In genomic region chrX:1792636-1793035, GRCh38 we compare ENCODE assay signal across 31 cellular contexts.
DNase-seq lines count a peak whose midpoint lies in the region; ATAC-seq and TF ChIP-seq lines count a peak whose summit lies in the region.
"Had no signal": no experiment of that assay in that cellular context is flagged by ENCODE, and none has a peak within 500 bp of the region (broad histone marks: within the 10 kb centered on the region; RNA-seq: fewer than 3 reads in every experiment).

No MANE protein-coding gene starts in this region.

- no peak for TF ChIP-seq EP300 in esophagus muscularis mucosa (IDR thresholded peaks at IDR 0.05)

- DNase-seq in esophagus muscularis mucosa (ENCODE audit: extremely low spot score) (peak; percentile 74), type B pancreatic cell (ENCODE audit: extremely low spot score, unreplicated experiment) (peak; percentile 36), RKO (ENCODE audit: low spot score) (no peak)
- DNase-seq: 8988T; ACHN; AML-193; BE2C; C1 segment of cervical spinal cord; Caco-2; Calu3; CD4-positive, alpha-beta memory T cell; CD4-positive, alpha-beta T cell; CD4-positive, CD25-positive, alpha-beta regulatory T cell; CD8-positive, alpha-beta memory T cell; CD8-positive, alpha-beta T cell; COR-L47; DMS 273 treated with DMSO at 0.1 percent for 48 hours; DMS153; DMS53; DMS79; DMS79 treated with DMSO at 0.1 percent for 48 hours; DND-41; EL had no signal

- no peak overlapping the region for H3K4me3 ChIP-seq in esophagus muscularis mucosa
- H3K4me3 ChIP-seq: A549; BLaER1; BLaER1 treated with 17β-estradiol and CSF1 and Interleukin-3, amounts not matched to agents 10 nM and 100 nM had no signal

- H3K4me3 Mint-ChIP-seq in type B pancreatic cell: no peak overlapping the region
- H3K4me3 Mint-ChIP-seq: B cell; CD14-positive monocyte; CD4-positive, alpha-beta memory T cell; CD4-positive, alpha-beta T cell; CD4-positive, CD25-positive, alpha-beta regulatory T cell; CD8-positive, alpha-beta memory T cell; CD8-positive, alpha-beta T cell had no signal

- H3K4me1 Mint-ChIP-seq in type B pancreatic cell (ENCODE audit: unreplicated experiment): no peaks in the 10 kb centered on the region
- H3K4me1 Mint-ChIP-seq: B cell; CD14-positive monocyte; CD4-positive, alpha-beta memory T cell; CD4-positive, CD25-positive, alpha-beta regulatory T cell; CD8-positive, alpha-beta memory T cell had no signal

- no peak for ATAC-seq in HG02759 (IDR thresholded peaks at IDR 0.05; ENCODE audit: unreplicated experiment)
- ATAC-seq: A549; CD8-positive, alpha-beta T cell had no signal

- TF ChIP-seq CTCF in esophagus muscularis mucosa (IDR thresholded peaks at IDR 0.05): no peak
- TF ChIP-seq CTCF in type B pancreatic cell (conservative IDR thresholded peaks at IDR 0.05): no peak

- H3K36me3 ChIP-seq in esophagus muscularis mucosa: no peaks in the 10 kb centered on the region
- H3K36me3 ChIP-seq: BE2C; BLaER1; BLaER1 treated with 17β-estradiol and CSF1 and Interleukin-3, amounts not matched to agents 10 nM and 100 nM had no signal

- peaks cover 0 to under 1% (median 0%) of the 10 kb centered on the region in 4 donors for H3K9me3 ChIP-seq in esophagus muscularis mucosa
- H3K9me3 ChIP-seq: BE2C had no signal

- no peak overlapping the region for H3K27ac ChIP-seq in esophagus muscularis mucosa (replicated peaks in 1 of 4)
- H3K27ac ChIP-seq: 22Rv1; A549; BLaER1; BLaER1 treated with 17β-estradiol and CSF1 and Interleukin-3, amounts not matched to agents 10 nM and 100 nM; C4-2B had no signal

- intact Hi-C loops in esophagus muscularis mucosa (cut with DNase I): no loop called here

- TF ChIP-seq POLR2A in esophagus muscularis mucosa (IDR thresholded peaks at IDR 0.05; ENCODE audit: low read depth): no peak

- H3K27me3 Mint-ChIP-seq in type B pancreatic cell: no peaks in the 10 kb centered on the region
- H3K27me3 Mint-ChIP-seq: CD4-positive, alpha-beta memory T cell; CD4-positive, alpha-beta T cell; CD4-positive, CD25-positive, alpha-beta regulatory T cell had no signal

- no peaks in the 10 kb centered on the region for H3K36me3 Mint-ChIP-seq in type B pancreatic cell
- H3K36me3 Mint-ChIP-seq: CD14-positive monocyte; CD4-positive, alpha-beta memory T cell; CD4-positive, CD25-positive, alpha-beta regulatory T cell; CD8-positive, alpha-beta memory T cell; CD8-positive, alpha-beta T cell had no signal

- H3K4me1 ChIP-seq in esophagus muscularis mucosa: no peaks in the 10 kb centered on the region
- H3K4me1 ChIP-seq: A549; BE2C; BLaER1; BLaER1 treated with 17β-estradiol and CSF1 and Interleukin-3, amounts not matched to agents 10 nM and 100 nM; Caco-2 had no signal

- H3K27ac Mint-ChIP-seq in type B pancreatic cell: no peak overlapping the region
- H3K27ac Mint-ChIP-seq: B cell; CD4-positive, alpha-beta memory T cell; CD4-positive, alpha-beta T cell; CD4-positive, CD25-positive, alpha-beta regulatory T cell; CD8-positive, alpha-beta T cell had no signal

- WGBS in esophagus muscularis mucosa: 60% methylated on average over 1 of the region's 1 CpG

- H3K9me3 Mint-ChIP-seq in type B pancreatic cell: no peaks in the 10 kb centered on the region
- H3K9me3 Mint-ChIP-seq: CD4-positive, alpha-beta T cell; CD8-positive, alpha-beta memory T cell; CD8-positive, alpha-beta T cell had no signal

- H3K27me3 ChIP-seq in esophagus muscularis mucosa: peaks cover 0 to 7% (median 0%) of the 10 kb centered on the region in 4 donors
- H3K27me3 ChIP-seq: BE2C; BLaER1; BLaER1 treated with 17β-estradiol and CSF1 and Interleukin-3, amounts not matched to agents 10 nM and 100 nM had no signal
